In genomic region chr20:45230631-45231030, GRCh38 we compare ENCODE assay signal across 35 cellular contexts. TPM values are rescaled to one million over a fixed set of nuclear protein-coding genes. Genes with fewer than 3 reads are reported as not detected.
"Had no signal": no experiment of that assay in that cellular context is flagged by ENCODE, and none has a peak within 500 bp of the region (broad histone marks: within the 10 kb centered on the region; RNA-seq: fewer than 3 reads in every experiment).

No MANE protein-coding gene starts in this region.

- H3K4me3 ChIP-seq: SJSA1 had no signal

- H3K4me3 Mint-ChIP-seq: activated B cell treated with CpG ODN at 0.5 μM for 24 hours; activated CD4-positive, alpha-beta memory T cell treated with anti-CD3 and anti-CD28 coated beads for 36 hours; activated naive CD4-positive, alpha-beta T cell treated with anti-CD3 and anti-CD28 coated beads, Interleukin-2, amount 10 ng/mL, durations not matched to agents 7 days and 5 days; activated naive CD8-positive, alpha-beta T cell; activated naive CD8-positive, alpha-beta T cell treated with anti-CD3 and anti-CD28 coated beads, Interleukin-2, amount 50 U/mL, for 24 hours; activated T-cell treated with anti-CD3 and anti-CD28 coated beads, Interleukin-2, amount 50 U/mL, for 4 hours; activated T-helper 1 cell treated with anti-CD3 and anti-CD28 coated beads, Interleukin-12 subunit alpha, Interleukin-12 subunit beta, Interleukin-2, Interleukin-4 antibody, amounts not matched to agents 30 ng/mL and 10 ng/mL and 1 ng/mL, durations not matched to agents 14 hours and 24 hours and 36 hours; brain had no signal

- DNase-seq: activated B cell treated with CpG ODN at 0.5 μM for 24 hours; activated CD4-positive, alpha-beta memory T cell treated with anti-CD3 and anti-CD28 coated beads for 36 hours; activated CD4-positive, alpha-beta T cell treated with anti-CD3 and anti-CD28 coated beads for 4 hours; activated CD4-positive, alpha-beta T cell treated with anti-CD3 and anti-CD28 coated beads, Interleukin-2, amount 50 U/mL, for 1 hour; activated CD4-positive, CD25-positive, alpha-beta regulatory T cell treated with anti-CD3 and anti-CD28 coated beads, Interleukin-2, amount 50 U/mL, for 72 hours; activated CD8-positive, alpha-beta memory T cell treated with anti-CD3 and anti-CD28 coated beads, Interleukin-2, amount 50 U/mL, for 4 hours; activated gamma-delta T cell treated with Interleukin-2 at 50 U/mL for 16 hours; activated naive CD4-positive, alpha-beta T cell treated with anti-CD3 and anti-CD28 coated beads, Interleukin-2, amount 10 ng/mL, durations not matched to agents 7 days and 5 days; activated naive CD8-positive, alpha-beta T cell treated with anti-CD3 and anti-CD28 coated beads, Interleukin-2, amount 50 U/mL, for 24 hours; activated T-cell treated with anti-CD3 and anti-CD28 coated beads for 4 hours; activated T-cell treated with anti-CD3 and anti-CD28 coated beads, Interleukin-2, amount 50 U/mL, for 4 hours; anterior cingulate cortex; caudate nucleus; cerebellar nuclear complex; NCI-H1105; NCI-H1417 treated with DMSO at 0.1 percent for 48 hours; NCI-H187 treated with DMSO at 0.1 percent for 48 hours; NCI-H2081; NCI-H510A; NCI-H526; NCI-H774; SHP77 treated with DMSO at 0.1 percent for 48 hours; SW 1271; T-helper 1 cell; T-helper 2 cell; T-helper 9 cell had no signal

- H3K4me1 ChIP-seq: SJSA1 had no signal

- H3K36me3 Mint-ChIP-seq: activated CD4-positive, alpha-beta memory T cell treated with anti-CD3 and anti-CD28 coated beads for 36 hours; activated naive CD4-positive, alpha-beta T cell treated with anti-CD3 and anti-CD28 coated beads, Interleukin-2, amount 10 ng/mL, durations not matched to agents 7 days and 5 days; brain had no signal

- FAIRE-seq: bronchial epithelial cell had no signal

- H3K4me1 Mint-ChIP-seq: activated B cell treated with CpG ODN at 0.5 μM for 24 hours; activated naive CD4-positive, alpha-beta T cell treated with anti-CD3 and anti-CD28 coated beads, Interleukin-2, amount 10 ng/mL, durations not matched to agents 7 days and 5 days; activated naive CD8-positive, alpha-beta T cell treated with anti-CD3 and anti-CD28 coated beads, Interleukin-2, amount 50 U/mL, for 24 hours; brain had no signal

- ATAC-seq: activated naive CD8-positive, alpha-beta T cell treated with anti-CD3 and anti-CD28 coated beads, Interleukin-2, amount 50 U/mL, for 24 hours; activated T-cell treated with anti-CD3 and anti-CD28 coated beads, Interleukin-2, amount 50 U/mL, for 4 hours; Panc1 had no signal

- H3K27ac ChIP-seq: SJSA1 had no signal

- H3K36me3 ChIP-seq: SJSA1 had no signal

- H3K9me3 ChIP-seq: SJSA1 had no signal

- H3K27ac Mint-ChIP-seq: activated B cell treated with CpG ODN at 0.5 μM for 24 hours; activated CD4-positive, alpha-beta memory T cell treated with anti-CD3 and anti-CD28 coated beads for 36 hours; activated naive CD4-positive, alpha-beta T cell treated with anti-CD3 and anti-CD28 coated beads, Interleukin-2, amount 10 ng/mL, durations not matched to agents 7 days and 5 days; activated naive CD8-positive, alpha-beta T cell; activated naive CD8-positive, alpha-beta T cell treated with anti-CD3 and anti-CD28 coated beads, Interleukin-2, amount 50 U/mL, for 24 hours; activated T-helper 1 cell treated with anti-CD3 and anti-CD28 coated beads, Interleukin-12 subunit alpha, Interleukin-12 subunit beta, Interleukin-2, Interleukin-4 antibody, amounts not matched to agents 30 ng/mL and 10 ng/mL and 1 ng/mL, durations not matched to agents 14 hours and 24 hours and 36 hours; brain had no signal

RNA-seq across cellular contexts. Expression of gene SEMG2, which starts 9.5 kb away (rescaled TPM):
- total RNA-seq: activated B cell treated with CpG ODN at 0.5 μM for 24 hours; activated CD4-positive, alpha-beta memory T cell treated with anti-CD3 and anti-CD28 coated beads for 36 hours; activated T-cell treated with anti-CD3 and anti-CD28 coated beads, Interleukin-2, amount 50 U/mL, for 4 hours; activated T-helper 1 cell treated with anti-CD3 and anti-CD28 coated beads, Interleukin-12 subunit alpha, Interleukin-12 subunit beta, Interleukin-2, Interleukin-4 antibody, amounts not matched to agents 30 ng/mL and 10 ng/mL and 1 ng/mL, durations not matched to agents 14 hours and 24 hours and 36 hours; bronchial epithelial cell; LHCN-M2; M059J; RPMI7951; SJSA1 had no signal

RNA-seq across cellular contexts. Expression of gene SLPI, which starts 23.7 kb away (rescaled TPM):
- total RNA-seq: activated B cell treated with CpG ODN at 0.5 μM for 24 hours; activated CD4-positive, alpha-beta memory T cell treated with anti-CD3 and anti-CD28 coated beads for 36 hours; activated T-helper 1 cell treated with anti-CD3 and anti-CD28 coated beads, Interleukin-12 subunit alpha, Interleukin-12 subunit beta, Interleukin-2, Interleukin-4 antibody, amounts not matched to agents 30 ng/mL and 10 ng/mL and 1 ng/mL, durations not matched to agents 14 hours and 24 hours and 36 hours; LHCN-M2; RPMI7951; SJSA1 had no signal

RNA-seq across cellular contexts. Expression of gene SEMG1, which starts 23.8 kb away (rescaled TPM):
- total RNA-seq: activated B cell treated with CpG ODN at 0.5 μM for 24 hours; activated CD4-positive, alpha-beta memory T cell treated with anti-CD3 and anti-CD28 coated beads for 36 hours; activated T-cell treated with anti-CD3 and anti-CD28 coated beads, Interleukin-2, amount 50 U/mL, for 4 hours; activated T-helper 1 cell treated with anti-CD3 and anti-CD28 coated beads, Interleukin-12 subunit alpha, Interleukin-12 subunit beta, Interleukin-2, Interleukin-4 antibody, amounts not matched to agents 30 ng/mL and 10 ng/mL and 1 ng/mL, durations not matched to agents 14 hours and 24 hours and 36 hours; bronchial epithelial cell; LHCN-M2; M059J; RPMI7951; SJSA1 had no signal

RNA-seq across cellular contexts. Expression of gene PI3, which starts 55.9 kb away (rescaled TPM):
- total RNA-seq: activated B cell treated with CpG ODN at 0.5 μM for 24 hours; activated CD4-positive, alpha-beta memory T cell treated with anti-CD3 and anti-CD28 coated beads for 36 hours; activated T-helper 1 cell treated with anti-CD3 and anti-CD28 coated beads, Interleukin-12 subunit alpha, Interleukin-12 subunit beta, Interleukin-2, Interleukin-4 antibody, amounts not matched to agents 30 ng/mL and 10 ng/mL and 1 ng/mL, durations not matched to agents 14 hours and 24 hours and 36 hours; LHCN-M2; M059J; RPMI7951; SJSA1 had no signal
